Comparison of ENCODE assay signal across 26 cellular contexts in genomic region chr15:30999729-31000128, GRCh38.
"Had no signal": no experiment of that assay in that cellular context is flagged by ENCODE, and none has a peak within 500 bp of the region (broad histone marks: within the 10 kb centered on the region; RNA-seq: fewer than 3 reads in every experiment).

No MANE protein-coding gene starts in this region.

- H3K27me3 ChIP-seq: colonic mucosa, dorsolateral prefrontal cortex, esophagus squamous epithelium, foreskin keratinocyte, gastrocnemius medialis, heart left ventricle had no signal

- FAIRE-seq: endometrium, frontal cortex had no signal

- H3K9me3 Mint-ChIP-seq: dendritic cell treated with granulocyte-macrophage colony-stimulating factor and Interleukin-4, amounts not matched to agents 40 ng/mL and 50 ng/mL, for 4 days; effector memory CD8-positive, alpha-beta T cell had no signal

- H3K4me1 ChIP-seq: colonic mucosa, gastrocnemius medialis, gastroesophageal sphincter had no signal

- ATAC-seq: effector memory CD8-positive, alpha-beta T cell; esophagus mucosa; foreskin keratinocyte; gastrocnemius medialis; gastroesophageal sphincter; heart left ventricle; heart right ventricle had no signal

- H3K36me3 ChIP-seq: colonic mucosa, esophagus muscularis mucosa, esophagus squamous epithelium, gastrocnemius medialis, gastroesophageal sphincter, heart left ventricle, heart right ventricle had no signal

- H3K4me3 ChIP-seq: colonic mucosa, coronary artery, dorsolateral prefrontal cortex, esophagus muscularis mucosa, esophagus squamous epithelium, gastrocnemius medialis, gastroesophageal sphincter, heart left ventricle, heart right ventricle had no signal

- H3K9me3 ChIP-seq: colonic mucosa, esophagus muscularis mucosa, esophagus squamous epithelium, gastrocnemius medialis, heart left ventricle had no signal

- H3K4me3 Mint-ChIP-seq: dendritic cell treated with granulocyte-macrophage colony-stimulating factor and Interleukin-4, amounts not matched to agents 40 ng/mL and 50 ng/mL, for 4 days; effector memory CD8-positive, alpha-beta T cell; endodermal cell had no signal

- H3K27ac ChIP-seq: colonic mucosa, coronary artery, dorsolateral prefrontal cortex, epithelial cell of prostate, esophagus muscularis mucosa, esophagus squamous epithelium, foreskin keratinocyte, gastrocnemius medialis, gastroesophageal sphincter, heart left ventricle, heart right ventricle had no signal

- DNase-seq: colonic mucosa; cortex of kidney; dermis blood vessel endothelial cell; dorsolateral prefrontal cortex; effector CD4-positive, alpha-beta T cell; effector CD8-positive, alpha-beta T cell; effector memory CD4-positive, alpha-beta T cell; effector memory CD8-positive, alpha-beta T cell; endodermal cell; esophagus squamous epithelium; foreskin fibroblast; foreskin keratinocyte; foreskin melanocyte; gastrocnemius medialis; glutamatergic neuron; head of caudate nucleus; heart left ventricle; heart right ventricle had no signal

- H3K27ac Mint-ChIP-seq: dendritic cell treated with granulocyte-macrophage colony-stimulating factor and Interleukin-4, amounts not matched to agents 40 ng/mL and 50 ng/mL, for 4 days; effector memory CD8-positive, alpha-beta T cell; endodermal cell had no signal
